ENCODE assay signal across 8 cellular contexts in the genomic region with DNA sequence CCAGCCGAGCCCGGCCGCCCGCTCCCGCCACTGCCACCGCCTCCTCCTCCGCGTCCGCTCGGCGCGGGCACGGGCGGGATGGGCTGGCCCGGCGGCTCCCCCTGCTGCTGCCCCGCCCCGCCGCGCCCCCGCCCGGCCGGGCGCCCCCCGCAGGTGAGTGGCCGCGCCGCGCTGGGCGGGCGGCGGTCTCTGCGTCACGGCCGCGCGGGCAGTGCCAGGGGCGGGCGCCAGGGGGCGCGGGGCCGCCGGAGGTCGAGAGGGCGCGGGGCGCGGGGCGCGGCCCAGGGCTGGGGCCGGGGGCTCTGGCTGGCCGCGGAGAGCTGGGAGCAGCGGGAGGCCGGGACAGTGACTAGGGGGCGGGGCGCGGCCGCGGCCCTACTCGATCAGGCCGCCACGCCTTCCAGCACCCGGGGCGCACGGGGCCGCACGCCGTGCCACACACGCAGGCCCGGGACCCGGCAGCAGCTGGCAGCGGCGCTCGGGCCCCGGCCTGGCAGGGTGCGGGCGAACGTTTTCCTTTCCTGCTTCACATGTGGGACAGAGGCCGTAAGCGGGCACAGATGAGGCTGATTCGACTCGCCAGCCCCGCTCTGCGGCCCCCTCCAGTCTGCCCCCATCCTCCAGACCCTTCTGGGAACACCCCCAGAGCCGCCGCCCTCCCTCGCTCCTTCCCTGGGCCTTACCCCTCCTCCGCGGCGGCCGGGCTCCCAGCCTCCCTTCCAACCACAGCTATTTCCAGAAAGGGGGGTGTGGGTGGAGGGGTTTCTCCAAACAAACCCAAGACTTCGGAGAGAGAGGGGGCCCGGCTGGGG. TPM values are rescaled to one million over a fixed set of nuclear protein-coding genes. Genes with fewer than 3 reads are reported as not detected.
DNase-seq lines count a peak whose midpoint lies in the region; ATAC-seq and TF ChIP-seq lines count a peak whose summit lies in the region.

No MANE protein-coding gene starts in this region.

- H3K27me3 ChIP-seq in osteoblast (ENCODE audit: insufficient read depth, low read length), result no peaks in the 10 kb centered on the region
- no peaks in the 10 kb centered on the region for H3K27me3 ChIP-seq in thymus (ENCODE audit: control insufficient read depth, insufficient read depth)

- peaks cover 26% of the 10 kb centered on the region for H3K4me1 Mint-ChIP-seq in activated naive CD4-positive, alpha-beta T cell treated with anti-CD3 and anti-CD28 coated beads for 36 hours (ENCODE audit: low read depth)

- ATAC-seq in GM19035 (IDR thresholded peaks at IDR 0.05; ENCODE audit: unreplicated experiment) (peak; percentile 60), HG03520 (IDR thresholded peaks at IDR 0.05; ENCODE audit: unreplicated experiment) (peak; percentile 60)

- peaks cover 62% of the 10 kb centered on the region for H3K4me1 ChIP-seq in osteoblast (ENCODE audit: insufficient read depth, low read length)
- peaks cover 6% of the 10 kb centered on the region for H3K4me1 ChIP-seq in thymus (ENCODE audit: control insufficient read depth, insufficient read depth, low read length)

- DNase-seq in AG10803 (ENCODE audit: low read depth), result peak; percentile 90
- peak; percentile 72 for DNase-seq in RKO (ENCODE audit: low spot score)
- peak; percentile 59 for DNase-seq in activated naive CD4-positive, alpha-beta T cell treated with anti-CD3 and anti-CD28 coated beads for 36 hours
- DNase-seq in glomerular visceral epithelial cell (ENCODE audit: extremely low spot score), result peak; percentile 80
- peak; percentile 99 for DNase-seq in osteoblast (ENCODE audit: insufficient read length, low spot score, missing footprints)

- peak overlapping the region; percentile 58 for H2AFZ ChIP-seq in osteoblast (ENCODE audit: low read length)

- no peaks in the 10 kb centered on the region for H3K36me3 Mint-ChIP-seq in activated naive CD4-positive, alpha-beta T cell treated with anti-CD3 and anti-CD28 coated beads for 36 hours (ENCODE audit: low read depth)

- peak overlapping the region; percentile 9 for H3K4me3 Mint-ChIP-seq in activated naive CD4-positive, alpha-beta T cell treated with anti-CD3 and anti-CD28 coated beads for 36 hours

- no peaks in the 10 kb centered on the region for H3K9me3 ChIP-seq in osteoblast (ENCODE audit: low read depth, low read length)
- no peaks in the 10 kb centered on the region for H3K9me3 ChIP-seq in thymus (ENCODE audit: control insufficient read depth)

- H3K36me3 ChIP-seq in osteoblast (ENCODE audit: insufficient read depth, low read length), result peaks cover 10% of the 10 kb centered on the region
- H3K36me3 ChIP-seq in thymus (ENCODE audit: control insufficient read depth, insufficient read depth), result no peaks in the 10 kb centered on the region

- TF ChIP-seq CTCF in AG10803 (conservative IDR thresholded peaks at IDR 0.05; ENCODE audit: low read length) (no peak), osteoblast (IDR thresholded peaks at IDR 0.05; ENCODE audit: extremely low read depth, low read depth, low read length) (no peak)

- peaks cover 36% of the 10 kb centered on the region for H3K79me2 ChIP-seq in osteoblast (ENCODE audit: insufficient read depth, low read length)

- intact Hi-C loops in activated naive CD4-positive, alpha-beta T cell treated with anti-CD3 and anti-CD28 coated beads for 36 hours (cut with micrococcal nuclease), result loop anchor here (5.0 kb wide), 1 partner anchor 135 kb away; a partner anchor contains a TSS

- no peaks in the 10 kb centered on the region for H3K9me3 Mint-ChIP-seq in activated naive CD4-positive, alpha-beta T cell treated with anti-CD3 and anti-CD28 coated beads for 36 hours

- H3K27ac ChIP-seq in osteoblast (ENCODE audit: low read depth, low read length), result peak overlapping the region; percentile 82
- H3K27ac ChIP-seq in thymus (ENCODE audit: low read depth), result peak overlapping the region; percentile 44

- peaks cover 4% of the 10 kb centered on the region for H3K27me3 Mint-ChIP-seq in activated naive CD4-positive, alpha-beta T cell treated with anti-CD3 and anti-CD28 coated beads for 36 hours (ENCODE audit: low read depth)

- H4K20me1 ChIP-seq in osteoblast (ENCODE audit: insufficient read depth, low read length), result no peaks in the 10 kb centered on the region

- 4% methylated on average over 94 of the region's 94 CpGs for WGBS in thymus

- CTCF ChIA-PET in activated naive CD4-positive, alpha-beta T cell treated with anti-CD3 and anti-CD28 coated beads for 36 hours (lab: Charles Lee), result interaction anchor here (0.6 to 2.9 kb wide), 9 partner anchors 10 to 218 kb away, joined by 3 to 8 read pairs (median 3); a partner anchor contains a TSS

- peak overlapping the region; percentile 73 for H3K4me2 ChIP-seq in osteoblast (ENCODE audit: insufficient read depth, low read length)

- H3K4me3 ChIP-seq in AG10803 (ENCODE audit: low read length), result peak overlapping the region; percentile 93
- peak overlapping the region; percentile 85 for H3K4me3 ChIP-seq in osteoblast (ENCODE audit: insufficient read depth, low read length)
- H3K4me3 ChIP-seq in thymus (ENCODE audit: low read length), result peak overlapping the region; percentile 70

- no peak overlapping the region for H3K27ac Mint-ChIP-seq in activated naive CD4-positive, alpha-beta T cell treated with anti-CD3 and anti-CD28 coated beads for 36 hours

RNA-seq across cellular contexts. Expression of a gene that starts 2.4 kb away (rescaled TPM):
- total RNA-seq in activated naive CD4-positive, alpha-beta T cell treated with anti-CD3 and anti-CD28 coated beads for 36 hours, result under 1 TPM; 0.37 to 0.67 TPM
- total RNA-seq in osteoblast, result 72.0 and 76.0 TPM in 2 replicates
- polyA plus RNA-seq in thymus, result 40.4 TPM

RNA-seq across cellular contexts. Expression of a gene that starts 31.8 kb away (rescaled TPM):
- total RNA-seq in activated naive CD4-positive, alpha-beta T cell treated with anti-CD3 and anti-CD28 coated beads for 36 hours, result 10 to 100 TPM; 20.1 to 20.2 TPM
- total RNA-seq in osteoblast, result 25.6 and 26.8 TPM in 2 replicates
- polyA plus RNA-seq in thymus, result 17.3 TPM

RNA-seq across cellular contexts. Expression of a gene that starts 41.2 kb away (rescaled TPM):
- 100 to 1,000 TPM; 813 to 821 TPM for total RNA-seq in activated naive CD4-positive, alpha-beta T cell treated with anti-CD3 and anti-CD28 coated beads for 36 hours
- total RNA-seq in osteoblast, result 1,135 and 1,332 TPM in 2 replicates
- 148 TPM for polyA plus RNA-seq in thymus

RNA-seq across cellular contexts. Expression of a gene that starts 50.0 kb away (rescaled TPM):
- 1 to 10 TPM; 3.7 to 6.4 TPM for total RNA-seq in activated naive CD4-positive, alpha-beta T cell treated with anti-CD3 and anti-CD28 coated beads for 36 hours
- total RNA-seq in osteoblast, result 431 and 577 TPM in 2 replicates
- 27.4 TPM for polyA plus RNA-seq in thymus

RNA-seq across cellular contexts. Expression of a gene that starts 55.9 kb away (rescaled TPM):
- under 1 TPM; 0.74 to 0.81 TPM for total RNA-seq in activated naive CD4-positive, alpha-beta T cell treated with anti-CD3 and anti-CD28 coated beads for 36 hours
- not detected in 2 replicates for total RNA-seq in osteoblast
- 0.71 TPM for polyA plus RNA-seq in thymus

Comparison
In these comparisons a context has a peak if more than half of its experiments do, and no peak if none do; other contexts are left out.
1. Peak in every context shown above with its lines: DNase-seq, ATAC-seq, H3K4me3 ChIP-seq and H3K27ac ChIP-seq.
2. RNA of a gene that starts 2.4 kb away (total RNA-seq): 72.0 to 76.0 TPM in osteoblast; 0.37 to 0.67 TPM in activated naive CD4-positive, alpha-beta T cell treated with anti-CD3 and anti-CD28 coated beads for 36 hours; every median in the first group is over 10 times any median in the second.